Comparison of ENCODE assay signal across 11 cellular contexts in the genomic region with DNA sequence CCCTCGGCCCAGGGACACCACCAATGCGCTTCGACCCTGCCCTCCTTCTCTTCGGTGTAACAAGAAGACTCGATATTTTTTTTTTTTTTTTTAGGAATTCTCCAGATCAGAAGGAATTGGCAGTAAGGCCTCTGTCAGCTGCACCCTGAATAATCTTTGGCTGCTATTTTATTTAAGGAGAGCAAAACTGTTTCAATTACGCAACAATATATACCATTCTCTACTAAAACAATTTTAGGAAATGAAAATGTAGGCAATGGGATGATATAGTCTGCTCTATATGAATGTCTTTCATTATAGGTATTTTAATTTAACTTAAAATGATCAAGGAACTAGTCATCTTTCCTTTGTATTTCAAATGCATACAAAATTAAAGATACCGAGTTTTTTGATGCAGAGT. TPM values are rescaled to one million over a fixed set of nuclear protein-coding genes. Genes with fewer than 3 reads are reported as not detected.
DNase-seq lines count a peak whose midpoint lies in the region; ATAC-seq and TF ChIP-seq lines count a peak whose summit lies in the region.
"Had no signal": no experiment of that assay in that cellular context is flagged by ENCODE, and none has a peak within 500 bp of the region (broad histone marks: within the 10 kb centered on the region; RNA-seq: fewer than 3 reads in every experiment).

No MANE protein-coding gene starts in this region.

- H3K36me3 ChIP-seq in GM06990 (ENCODE audit: control insufficient read depth, insufficient read depth, low read length) (no peaks in the 10 kb centered on the region), RWPE2 (ENCODE audit: low read depth) (no peaks in the 10 kb centered on the region), fibroblast of lung (ENCODE audit: control insufficient read depth, insufficient read depth, low read length) (no peaks in the 10 kb centered on the region), rectal smooth muscle tissue (ENCODE audit: control insufficient read depth, insufficient read depth, low read length) (no peaks in the 10 kb centered on the region), body of pancreas (replicated peaks in 1 of 2; ENCODE audit: insufficient read depth in 1 of 2, low read depth in 2 of 2) (no peaks in the 10 kb centered on the region)

- no peaks in the 10 kb centered on the region for H3K27me3 ChIP-seq in GM06990 (replicated peaks; ENCODE audit: control insufficient read depth, insufficient read depth, low read length)
- H3K27me3 ChIP-seq in RWPE2 (ENCODE audit: insufficient read depth, poor library complexity, severe bottlenecking): no peaks in the 10 kb centered on the region
- no peaks in the 10 kb centered on the region for H3K27me3 ChIP-seq in fibroblast of lung (ENCODE audit: control insufficient read depth, insufficient read depth, low read length)
- H3K27me3 ChIP-seq in rectal smooth muscle tissue (ENCODE audit: control insufficient read depth, insufficient read depth, low read length): no peaks in the 10 kb centered on the region
- H3K27me3 ChIP-seq in body of pancreas: no peaks in the 10 kb centered on the region

- peak overlapping the region; percentile 18; the same call in 1 of the 2 replicates for H3K4me3 ChIP-seq in GM06990 (replicated peaks; ENCODE audit: low read depth, low read length)
- H3K4me3 ChIP-seq in RWPE2 (ENCODE audit: severe bottlenecking): no peak overlapping the region
- H3K4me3 ChIP-seq in fibroblast of lung (replicated peaks in 1 of 4; ENCODE audit: control extremely low read depth in 1 of 4, insufficient read depth in 1 of 4, low read depth in 3 of 4, low read length in 4 of 4): no peak overlapping the region
- peak overlapping the region; percentile 41 for H3K4me3 ChIP-seq in rectal smooth muscle tissue (ENCODE audit: low read length)
- no peak overlapping the region for H3K4me3 ChIP-seq in body of pancreas

- H2AFZ ChIP-seq in fibroblast of lung (ENCODE audit: low read length): no peak overlapping the region

- H3K9ac ChIP-seq in fibroblast of lung (ENCODE audit: insufficient read depth, low read length) (no peak overlapping the region), rectal smooth muscle tissue (ENCODE audit: low read length) (no peak overlapping the region)

- intact Hi-C loops in body of pancreas (cut with DNase I): no loop called here

- WGBS in body of pancreas, 2 donors: 8 to 11% methylated on average over 7 of the region's 7 CpGs

- peak overlapping the region; percentile 56 for H3K4me2 ChIP-seq in fibroblast of lung (ENCODE audit: extremely low read depth, insufficient read depth, low read length)

- H4K20me1 ChIP-seq in fibroblast of lung (ENCODE audit: control insufficient read depth, extremely low read depth, insufficient read depth, low read length): no peaks in the 10 kb centered on the region

- no peak for TF ChIP-seq CTCF in GM06990 (IDR thresholded peaks at IDR 0.05; ENCODE audit: insufficient read depth, low read length, poor library complexity, severe bottlenecking)
- TF ChIP-seq CTCF in RWPE2 (IDR thresholded peaks at IDR 0.05; ENCODE audit: poor library complexity, severe bottlenecking): no peak
- TF ChIP-seq CTCF in fibroblast of lung (conservative IDR thresholded peaks at IDR 0.05 in 1 of 2, IDR thresholded peaks at IDR 0.05 in 1 of 2; ENCODE audit: low read depth in 1 of 2, low read length in 2 of 2): no peak
- no peak for TF ChIP-seq CTCF in body of pancreas (IDR thresholded peaks at IDR 0.05)

- DNase-seq in GM06990 (ENCODE audit: extremely low read depth, insufficient read length): no peak
- no peak for DNase-seq in RWPE2 (ENCODE audit: low spot score)
- DNase-seq in fibroblast of lung (ENCODE audit: low read depth in 2 of 2): no peak
- DNase-seq in body of pancreas: no peak
- no peak for DNase-seq in NCI-H2227 treated with DMSO at 0.1 percent for 48 hours (lab: John Stamatoyannopoulos, UW)
- DNase-seq in NCI-H446 treated with DMSO at 0.1 percent for 48 hours (lab: John Stamatoyannopoulos, UW): no peak
- DNase-seq: NK-92 treated with Interleukin-12 subunit alpha and Interleukin-12 subunit beta, amount 100 ng/mL, for 24 hours had no signal

- H3K27ac ChIP-seq in RWPE2 (ENCODE audit: poor library complexity, severe bottlenecking) (peak overlapping the region; percentile 72), fibroblast of lung (ENCODE audit: insufficient read depth, low read length) (no peak overlapping the region), rectal smooth muscle tissue (ENCODE audit: low read depth, low read length) (peak overlapping the region; percentile 7), body of pancreas (peak overlapping the region in 1 of 4 donors; percentile 62)

- TF ChIP-seq POLR2A in body of pancreas (IDR thresholded peaks at IDR 0.05): no peak

- H3K9me3 ChIP-seq in RWPE2 (ENCODE audit: severe bottlenecking): no peaks in the 10 kb centered on the region
- no peaks in the 10 kb centered on the region for H3K9me3 ChIP-seq in fibroblast of lung (ENCODE audit: control insufficient read depth, insufficient read depth, low read depth, low read length)
- H3K9me3 ChIP-seq in body of pancreas: no peaks in the 10 kb centered on the region

- ATAC-seq in RWPE2 (ENCODE audit: low read depth): no peak
- no peak for ATAC-seq in HG03442 (IDR thresholded peaks at IDR 0.05; ENCODE audit: unreplicated experiment)
- no peak for ATAC-seq in body of pancreas

- H3K4me1 ChIP-seq in RWPE2 (ENCODE audit: insufficient read depth, poor library complexity, severe bottlenecking): peaks cover 29% of the 10 kb centered on the region
- H3K4me1 ChIP-seq in fibroblast of lung (ENCODE audit: control insufficient read depth, extremely low read depth, insufficient read depth, low read length): peaks cover 11% of the 10 kb centered on the region
- peaks cover 10% of the 10 kb centered on the region for H3K4me1 ChIP-seq in rectal smooth muscle tissue (ENCODE audit: control insufficient read depth, insufficient read depth, low read length)
- peaks cover 14% of the 10 kb centered on the region for H3K4me1 ChIP-seq in body of pancreas

- H3K79me2 ChIP-seq in fibroblast of lung (ENCODE audit: control insufficient read depth, insufficient read depth, low read length): no peaks in the 10 kb centered on the region

RNA-seq across cellular contexts. Expression of a gene that starts 13.3 kb away (rescaled TPM):
- total RNA-seq in fibroblast of lung: 11.6 and 11.8 TPM in 2 replicates
- 8.7 TPM in 2 replicates for polyA plus RNA-seq in fibroblast of lung
- polyA plus RNA-seq in fibroblast of lung (2012): 8.1 and 8.7 TPM in 2 replicates
- 3.7 and 6.8 TPM in 2 replicates for polyA minus RNA-seq in fibroblast of lung (ENCODE audit: low replicate concordance)
- total RNA-seq in body of pancreas: 10 to 100 TPM; 12.2 to 16.5 TPM

RNA-seq across cellular contexts. Expression of a gene that starts 14.7 kb away (rescaled TPM):
- total RNA-seq in fibroblast of lung: 5.6 and 7.3 TPM in 2 replicates
- polyA plus RNA-seq in fibroblast of lung: 4.0 and 4.7 TPM in 2 replicates
- polyA plus RNA-seq in fibroblast of lung (2012): 14.3 and 15.4 TPM in 2 replicates
- polyA minus RNA-seq in fibroblast of lung (ENCODE audit: low replicate concordance): 6.5 and 6.6 TPM in 2 replicates
- total RNA-seq in body of pancreas: 10 to 100 TPM in 1 of 2 donors, 1 to 10 TPM in 1; 6.2 to 17.1 TPM

RNA-seq across cellular contexts. Expression of a gene that starts 20.1 kb away (rescaled TPM):
- total RNA-seq in fibroblast of lung (3.9 and 4.8 TPM in 2 replicates), body of pancreas (1 to 10 TPM in 1 of 2 donors, under 1 TPM in 1; 0.33 to 1.8 TPM)
- 8.5 and 8.9 TPM in 2 replicates for polyA plus RNA-seq in fibroblast of lung
- polyA plus RNA-seq in fibroblast of lung (2012): 5.3 and 6.1 TPM in 2 replicates
- 0.27 and 3.2 TPM in 2 replicates for polyA minus RNA-seq in fibroblast of lung (ENCODE audit: low replicate concordance)

RNA-seq across cellular contexts. Expression of a gene that starts 36.3 kb away (rescaled TPM):
- total RNA-seq in fibroblast of lung (23.1 and 34.5 TPM in 2 replicates), body of pancreas (10 to 100 TPM; 13.8 to 15.6 TPM)
- 56.0 and 60.5 TPM in 2 replicates for polyA plus RNA-seq in fibroblast of lung
- polyA plus RNA-seq in fibroblast of lung (2012): 67.4 and 75.8 TPM in 2 replicates
- polyA minus RNA-seq in fibroblast of lung (ENCODE audit: low replicate concordance): 82.9 and 98.7 TPM in 2 replicates

RNA-seq across cellular contexts. Expression of a gene that starts 53.1 kb away (rescaled TPM):
- total RNA-seq in fibroblast of lung (not detected in 2 replicates), body of pancreas (not detected)
- polyA plus RNA-seq in fibroblast of lung: not detected in 2 replicates
- polyA plus RNA-seq in fibroblast of lung (2012): not detected in 2 replicates
- polyA minus RNA-seq in fibroblast of lung (ENCODE audit: low replicate concordance): not detected in 2 replicates
- total RNA-seq: HT1080 had no signal
- polyA plus RNA-seq: esophagus had no signal

Comparison
In these comparisons a context has a peak if more than half of its experiments do, and no peak if none do; other contexts are left out.
1. H3K4me3 ChIP-seq: peak in GM06990 (single experiment) and rectal smooth muscle tissue (single experiment); none in RWPE2 (single experiment), fibroblast of lung (0 of 4) and body of pancreas (0 of 2).